22 cellular contexts compared by ENCODE assay signal in genomic region chr1:38589036-38589435, GRCh38.
A peak's percentile ranks its signal among the peaks of the same experiment; 100 is the strongest.
DNase-seq lines count a peak whose midpoint lies in the region; ATAC-seq and FAIRE-seq lines count a peak whose summit lies in the region.
"Had no signal": no experiment of that assay in that cellular context is flagged by ENCODE, and none has a peak within 500 bp of the region (broad histone marks: within the 10 kb centered on the region; RNA-seq: fewer than 3 reads in every experiment).

No MANE protein-coding gene starts in this region.

- no peak for FAIRE-seq in RCC 7860 (lab: Jason Lieb, UNC)
- FAIRE-seq: GM12891 had no signal

- H3K27ac ChIP-seq in epithelial cell of prostate = no peak overlapping the region
- H3K27ac ChIP-seq: cardiac muscle cell, left lung, ovary, Peyer's patch, suprapubic skin had no signal

- ATAC-seq in HG02885 (IDR thresholded peaks at IDR 0.05; ENCODE audit: poor library complexity, unreplicated experiment) (no peak), HG02852 (IDR thresholded peaks at IDR 0.05; ENCODE audit: unreplicated experiment) (no peak)
- ATAC-seq: activated naive CD4-positive, alpha-beta T cell treated with anti-CD3 and anti-CD28 coated beads, Interleukin-2, amount 50 U/mL, for 72 hours; left lung had no signal

- peak; percentile 8 for DNase-seq in EL
- peak; percentile 53 for DNase-seq in NCI-H2171 (lab: John Stamatoyannopoulos, UW)
- peak; percentile 46 for DNase-seq in epithelial cell of prostate (ENCODE audit: low read depth, low spot score)
- peak; percentile 83 for DNase-seq in mesenteric fat pad (ENCODE audit: low spot score)
- DNase-seq in RCC 7860 (ENCODE audit: low spot score) = no peak
- DNase-seq: activated CD4-positive, alpha-beta T cell treated with anti-CD3 and anti-CD28 coated beads for 48 hours; Calu3; effector CD4-positive, alpha-beta T cell; foreskin fibroblast; GDM1; left lung; NCI-H2081 treated with DMSO at 0.1 percent for 48 hours; NCI-H774; ovary; Peyer's patch; stimulated activated CD4-positive, alpha-beta T cell treated with anti-CD3 and anti-CD28 coated beads, Interleukin-4, amount 100 ng/mL, for 24 hours had no signal
